ENCODE assay signal across 27 cellular contexts in the genomic region with DNA sequence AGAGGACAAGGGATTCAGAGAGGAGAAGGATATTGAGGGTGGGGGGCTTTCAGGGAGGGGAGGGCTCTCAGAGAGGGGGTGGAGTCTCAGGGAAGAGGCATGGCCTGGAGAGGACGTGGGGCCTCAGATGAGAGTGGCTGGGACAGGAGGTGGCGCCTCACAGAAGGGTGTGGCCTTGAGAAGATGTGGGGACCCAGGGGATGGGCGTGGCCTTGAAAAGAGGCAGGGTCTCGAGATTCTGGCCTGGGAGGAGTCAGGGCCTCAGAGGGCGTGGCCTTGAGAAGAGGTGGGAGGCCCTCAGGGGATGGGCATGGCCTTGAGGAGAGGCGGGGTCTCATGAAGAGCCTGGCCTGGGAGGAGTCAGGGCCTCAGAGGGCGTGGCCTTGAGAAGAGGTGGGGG. TPM values are rescaled to one million over a fixed set of nuclear protein-coding genes. Genes with fewer than 3 reads are reported as not detected.
DNase-seq lines count a peak whose midpoint lies in the region; ATAC-seq and TF ChIP-seq lines count a peak whose summit lies in the region.
"Had no signal": no experiment of that assay in that cellular context is flagged by ENCODE, and none has a peak within 500 bp of the region (broad histone marks: within the 10 kb centered on the region; RNA-seq: fewer than 3 reads in every experiment).

No MANE protein-coding gene starts in this region.

- no peak for TF ChIP-seq POLR2A in HCT116 (IDR thresholded peaks at IDR 0.05; ENCODE audit: borderline replicate concordance, extremely low read depth, insufficient read depth, insufficient read length)
- no peak for TF ChIP-seq POLR2A in spleen (IDR thresholded peaks at IDR 0.05)

- H3K4me3 Mint-ChIP-seq in activated CD8-positive, alpha-beta memory T cell treated with anti-CD3 and anti-CD28 coated beads, Interleukin-2, amount 10 ng/mL, durations not matched to agents 7 days and 5 days = no peak overlapping the region
- no peak overlapping the region for H3K4me3 Mint-ChIP-seq in activated T-helper 17 cell treated with anti-CD3 and anti-CD28 coated beads, Interleukin-2, amount 50 U/mL, for 72 hours
- H3K4me3 Mint-ChIP-seq in T-cell = no peak overlapping the region
- H3K4me3 Mint-ChIP-seq: CD4-positive, alpha-beta memory T cell; dendritic cell treated with granulocyte-macrophage colony-stimulating factor and Interleukin-4, amounts not matched to agents 40 ng/mL and 50 ng/mL, for 4 days; neural progenitor cell; T-helper 17 cell had no signal

- H3K27me3 ChIP-seq in HCT116 (ENCODE audit: insufficient read depth, low read length) (no peaks in the 10 kb centered on the region), spleen (replicated peaks in 1 of 7) (peaks cover 0 to 13% (median 0%) of the 10 kb centered on the region in 7 donors)
- H3K27me3 ChIP-seq: left lung, neural progenitor cell, tibial nerve had no signal

- H3K9me2 ChIP-seq in HCT116 (ENCODE audit: insufficient read depth) = no peaks in the 10 kb centered on the region
- H3K9me2 ChIP-seq: SK-N-SH had no signal

- ATAC-seq in activated CD8-positive, alpha-beta memory T cell treated with anti-CD3 and anti-CD28 coated beads, Interleukin-2, amount 10 ng/mL, durations not matched to agents 7 days and 5 days = peak; percentile 35
- ATAC-seq in HCT116 = peak; percentile 46
- peak; percentile 5 for ATAC-seq in activated T-helper 17 cell treated with anti-CD3 and anti-CD28 coated beads, Interleukin-2, amount 50 U/mL, for 72 hours (replicated peaks)
- no peak for ATAC-seq in esophagus mucosa
- ATAC-seq in T-cell (replicated peaks in 1 of 4) = no peak
- ATAC-seq: T-helper 17 cell had no signal

- 73 to 85% (median 77%) methylated on average over 5 to 7 of the region's 7 CpGs for WGBS in spleen, 5 donors

- H3K9me3 ChIP-seq in HCT116 (ENCODE audit: control insufficient read depth in 1 of 2, insufficient read depth in 1 of 2, low read depth in 1 of 2, low read length in 2 of 2) (no peaks in the 10 kb centered on the region), spleen (no peaks in the 10 kb centered on the region)
- H3K9me3 ChIP-seq: left lung, SK-N-SH, tibial nerve had no signal

- H3K9ac ChIP-seq in HCT116 (ENCODE audit: low read length) = no peak overlapping the region
- H3K9ac ChIP-seq: neural progenitor cell, parathyroid adenoma, SK-N-SH had no signal

- no peak overlapping the region for H3K4me3 ChIP-seq in HCT116 (replicated peaks in 1 of 2; ENCODE audit: low read depth in 1 of 2, low read length in 2 of 2)
- H3K4me3 ChIP-seq in spleen = no peak overlapping the region
- H3K4me3 ChIP-seq: left lung, neural progenitor cell, smooth muscle cell, tibial nerve had no signal

- no peak for TF ChIP-seq CTCF in HCT116 (IDR thresholded peaks at IDR 0.05 in 2 of 3, conservative IDR thresholded peaks at IDR 0.05 in 1 of 3; ENCODE audit: borderline replicate concordance in 1 of 3, insufficient read depth in 1 of 3, low read depth in 2 of 3, low read length in 2 of 3)
- TF ChIP-seq CTCF in spleen (IDR thresholded peaks at IDR 0.05 in 8 of 11, conservative IDR thresholded peaks at IDR 0.05 in 3 of 11) = no peak

- H3K27me3 Mint-ChIP-seq in activated CD8-positive, alpha-beta memory T cell treated with anti-CD3 and anti-CD28 coated beads, Interleukin-2, amount 10 ng/mL, durations not matched to agents 7 days and 5 days = no peaks in the 10 kb centered on the region
- no peaks in the 10 kb centered on the region for H3K27me3 Mint-ChIP-seq in activated T-helper 17 cell treated with anti-CD3 and anti-CD28 coated beads, Interleukin-2, amount 50 U/mL, for 72 hours
- no peaks in the 10 kb centered on the region for H3K27me3 Mint-ChIP-seq in T-cell
- H3K27me3 Mint-ChIP-seq: CD4-positive, alpha-beta memory T cell; T-helper 17 cell had no signal

- H3K79me2 ChIP-seq in HCT116 (ENCODE audit: insufficient read depth, low read length) = no peaks in the 10 kb centered on the region
- H3K79me2 ChIP-seq: parathyroid adenoma had no signal

- CTCF ChIA-PET in activated CD8-positive, alpha-beta memory T cell treated with anti-CD3 and anti-CD28 coated beads, Interleukin-2, amount 10 ng/mL, durations not matched to agents 7 days and 5 days (lab: Charles Lee) = no interaction called here
- CTCF ChIA-PET in HCT116 (lab: Charles Lee) (no interaction called here), T-cell (lab: Charles Lee) (no interaction called here)

- intact Hi-C loops in HCT116 (cut with micrococcal nuclease) = no loop called here
- intact Hi-C loops in spleen (cut with DNase I; ENCODE audit: low total_unique reads) = no loop called here

- H3K9me3 Mint-ChIP-seq in activated CD8-positive, alpha-beta memory T cell treated with anti-CD3 and anti-CD28 coated beads, Interleukin-2, amount 10 ng/mL, durations not matched to agents 7 days and 5 days (ENCODE audit: low read depth) = peaks cover 4% of the 10 kb centered on the region
- H3K9me3 Mint-ChIP-seq in activated T-helper 17 cell treated with anti-CD3 and anti-CD28 coated beads, Interleukin-2, amount 50 U/mL, for 72 hours = no peaks in the 10 kb centered on the region
- H3K9me3 Mint-ChIP-seq in T-cell = no peaks in the 10 kb centered on the region
- H3K9me3 Mint-ChIP-seq: CD4-positive, alpha-beta memory T cell had no signal

- H3K4me2 ChIP-seq in HCT116 (ENCODE audit: low read length) = no peak overlapping the region
- H3K4me2 ChIP-seq: neural progenitor cell, SK-N-SH, smooth muscle cell had no signal

- BruUV-seq in HCT116 (replicated peaks; lab: Mats Ljungman, UMichigan) = no TSS peak

- DNase-seq in activated CD8-positive, alpha-beta memory T cell treated with anti-CD3 and anti-CD28 coated beads, Interleukin-2, amount 10 ng/mL, durations not matched to agents 7 days and 5 days = no peak
- DNase-seq in activated CD8-positive, alpha-beta memory T cell treated with anti-CD3 and anti-CD28 coated beads, Interleukin-2, amount 50 U/mL, for 48 hours = no peak
- no peak for DNase-seq in HCT116 (ENCODE audit: low read depth, low spot score)
- peak; percentile 14 for DNase-seq in spleen
- no peak for DNase-seq in NCI-H2081 treated with DMSO at 0.1 percent for 48 hours (lab: John Stamatoyannopoulos, UW)
- DNase-seq in T-cell = no peak
- DNase-seq: activated CD4-positive, alpha-beta T cell treated with anti-CD3 and anti-CD28 coated beads for 1 hour; CD4-positive, alpha-beta memory T cell; central memory CD4-positive, alpha-beta T cell; erythroblast; glutamatergic neuron; left lung; MV-4-11; NCI-H1694; NCI-H2171; NCI-H510A treated with DMSO at 0.1 percent for 48 hours; SK-N-SH; T-helper 17 cell had no signal

- RAD21 ChIA-PET in HCT116 (lab: Charles Lee; ENCODE audit: low non-redundant PET in 1 of 2, low total read pairs in 2 of 2, uncharacterized antibody in 2 of 2, unreplicated experiment in 2 of 2) = no interaction called here

- peaks cover 12% of the 10 kb centered on the region for H3K4me1 Mint-ChIP-seq in activated CD8-positive, alpha-beta memory T cell treated with anti-CD3 and anti-CD28 coated beads, Interleukin-2, amount 10 ng/mL, durations not matched to agents 7 days and 5 days
- no peaks in the 10 kb centered on the region for H3K4me1 Mint-ChIP-seq in activated T-helper 17 cell treated with anti-CD3 and anti-CD28 coated beads, Interleukin-2, amount 50 U/mL, for 72 hours
- H3K4me1 Mint-ChIP-seq in T-cell = peaks cover 0 to 6% (median 0%) of the 10 kb centered on the region in 3 donors
- H3K4me1 Mint-ChIP-seq: neural progenitor cell had no signal

- no peak overlapping the region for H3K27ac Mint-ChIP-seq in activated CD8-positive, alpha-beta memory T cell treated with anti-CD3 and anti-CD28 coated beads, Interleukin-2, amount 10 ng/mL, durations not matched to agents 7 days and 5 days
- no peak overlapping the region for H3K27ac Mint-ChIP-seq in activated T-helper 17 cell treated with anti-CD3 and anti-CD28 coated beads, Interleukin-2, amount 50 U/mL, for 72 hours
- H3K27ac Mint-ChIP-seq in T-cell = no peak overlapping the region
- H3K27ac Mint-ChIP-seq: CD4-positive, alpha-beta memory T cell; dendritic cell treated with granulocyte-macrophage colony-stimulating factor and Interleukin-4, amounts not matched to agents 40 ng/mL and 50 ng/mL, for 4 days; neural progenitor cell; T-helper 17 cell had no signal

- TF ChIP-seq RAD21 in HCT116 (IDR thresholded peaks at IDR 0.05; ENCODE audit: low read depth) = no peak

- H3K4me1 ChIP-seq in HCT116 (ENCODE audit: control insufficient read depth in 1 of 2, insufficient read depth in 2 of 2, low read length in 2 of 2) = peaks cover 5 to 20% of the 10 kb centered on the region in 2 experiments
- H3K4me1 ChIP-seq in spleen = no peaks in the 10 kb centered on the region
- H3K4me1 ChIP-seq: left lung, neural progenitor cell, parathyroid adenoma, tibial nerve had no signal

- H2AFZ ChIP-seq in HCT116 (ENCODE audit: low read depth, low read length, poor library complexity, severe bottlenecking) = no peak overlapping the region
- H2AFZ ChIP-seq: neural progenitor cell, parathyroid adenoma had no signal

- H3K36me3 Mint-ChIP-seq in activated CD8-positive, alpha-beta memory T cell treated with anti-CD3 and anti-CD28 coated beads, Interleukin-2, amount 10 ng/mL, durations not matched to agents 7 days and 5 days = peaks cover 2% of the 10 kb centered on the region
- no peaks in the 10 kb centered on the region for H3K36me3 Mint-ChIP-seq in activated T-helper 17 cell treated with anti-CD3 and anti-CD28 coated beads, Interleukin-2, amount 50 U/mL, for 72 hours (ENCODE audit: low read depth)
- no peaks in the 10 kb centered on the region for H3K36me3 Mint-ChIP-seq in T-cell
- H3K36me3 Mint-ChIP-seq: CD4-positive, alpha-beta memory T cell; neural progenitor cell had no signal

- POLR2A ChIA-PET in HCT116 (lab: Charles Lee) = no interaction called here
- POLR2A ChIA-PET in T-cell (lab: Charles Lee) = no interaction called here

- no peak overlapping the region for H3K27ac ChIP-seq in HCT116 (ENCODE audit: low read depth, low read length)
- H3K27ac ChIP-seq in spleen = no peak overlapping the region
- H3K27ac ChIP-seq: left lung, neural progenitor cell, parathyroid adenoma, tibial nerve had no signal

- no peaks in the 10 kb centered on the region for H3K36me3 ChIP-seq in HCT116 (ENCODE audit: control insufficient read depth in 1 of 2, insufficient read depth in 2 of 2, low read length in 2 of 2)
- H3K36me3 ChIP-seq in spleen = no peaks in the 10 kb centered on the region
- H3K36me3 ChIP-seq: neural progenitor cell had no signal

- H4K20me1 ChIP-seq in HCT116 (ENCODE audit: insufficient read depth) = no peaks in the 10 kb centered on the region

RNA-seq across cellular contexts. Expression of gene TNFSF14, which starts 23.7 kb away (rescaled TPM):
- total RNA-seq in activated CD8-positive, alpha-beta memory T cell treated with anti-CD3 and anti-CD28 coated beads, Interleukin-2, amount 10 ng/mL, durations not matched to agents 7 days and 5 days = 10 to 100 TPM; 31.1 to 55.9 TPM
- 0.22 TPM for total RNA-seq in HCT116 (2021; ENCODE audit: unreplicated experiment)
- 0.03 TPM in 1 of 2 replicates, not detected in the other for polyA plus RNA-seq in HCT116 (2012)
- 10 to 100 TPM; 13.5 to 48.5 TPM for total RNA-seq in activated T-helper 17 cell treated with anti-CD3 and anti-CD28 coated beads, Interleukin-2, amount 50 U/mL, for 72 hours
- 10 to 100 TPM in 2 of 7 donors, 1 to 10 TPM in 5; 5.2 to 10.6 (median 8.2) TPM for total RNA-seq in spleen
- 1 to 10 TPM in 2 of 3 donors, under 1 TPM in 1; 0.41 to 1.6 (median 1.1) TPM for polyA plus RNA-seq in spleen
- 0.28 TPM for total RNA-seq in esophagus mucosa
- total RNA-seq in T-cell = 10 to 100 TPM in 3 of 5 donors, 1 to 10 TPM in 2; 1.9 to 22.6 (median 12.7) TPM
- total RNA-seq: A673, myocyte, smooth muscle cell had no signal
- polyA plus RNA-seq: SK-N-SH, smooth muscle cell had no signal

RNA-seq across cellular contexts. Expression of gene C3, which starts 26.8 kb away (rescaled TPM):
- 1 to 10 TPM in 1 of 2 experiments, under 1 TPM in 1; 0.67 to 1.0 TPM for total RNA-seq in activated CD8-positive, alpha-beta memory T cell treated with anti-CD3 and anti-CD28 coated beads, Interleukin-2, amount 10 ng/mL, durations not matched to agents 7 days and 5 days
- total RNA-seq in HCT116 (2021; ENCODE audit: unreplicated experiment) (7.0 TPM), spleen (10 to 100 TPM in 4 of 7 donors, 1 to 10 TPM in 3; 5.8 to 68.1 (median 19.7) TPM), esophagus mucosa (65.0 TPM), T-cell (10 to 100 TPM in 1 of 5 donors, 1 to 10 TPM in 3, not detected in 1; 1.1 to 10.6 (median 7.6) TPM)
- polyA plus RNA-seq in HCT116 (2012) = 1.6 and 2.1 TPM in 2 replicates
- 1 to 10 TPM in 1 of 2 donors, under 1 TPM in 1; 0.99 to 4.3 TPM for total RNA-seq in activated T-helper 17 cell treated with anti-CD3 and anti-CD28 coated beads, Interleukin-2, amount 50 U/mL, for 72 hours
- polyA plus RNA-seq in spleen = 100 to 1,000 TPM in 1 of 3 donors, 10 to 100 TPM in 2; 31.0 to 182 (median 34.1) TPM
- polyA plus RNA-seq: CD4-positive, alpha-beta memory T cell had no signal

RNA-seq across cellular contexts. Expression of gene GPR108, which starts 43.7 kb away (rescaled TPM):
- 100 to 1,000 TPM in 1 of 2 experiments, 10 to 100 TPM in 1; 77.2 to 100 TPM for total RNA-seq in activated CD8-positive, alpha-beta memory T cell treated with anti-CD3 and anti-CD28 coated beads, Interleukin-2, amount 10 ng/mL, durations not matched to agents 7 days and 5 days
- total RNA-seq in HCT116 (2021; ENCODE audit: unreplicated experiment) = 75.0 TPM
- 89.6 and 104 TPM in 2 replicates for polyA plus RNA-seq in HCT116 (2012)
- 10 to 100 TPM; 49.8 to 64.7 TPM for total RNA-seq in activated T-helper 17 cell treated with anti-CD3 and anti-CD28 coated beads, Interleukin-2, amount 50 U/mL, for 72 hours
- total RNA-seq in spleen = 10 to 100 TPM; 35.4 to 75.0 (median 56.0) TPM
- polyA plus RNA-seq in spleen = 100 to 1,000 TPM in 1 of 3 donors, 10 to 100 TPM in 2; 66.9 to 102 (median 91.8) TPM
- 65.9 TPM for total RNA-seq in esophagus mucosa
- 10 to 100 TPM; 51.8 to 83.3 (median 58.4) TPM for total RNA-seq in T-cell

RNA-seq across cellular contexts. Expression of gene TRIP10, which starts 45.8 kb away (rescaled TPM):
- total RNA-seq in activated CD8-positive, alpha-beta memory T cell treated with anti-CD3 and anti-CD28 coated beads, Interleukin-2, amount 10 ng/mL, durations not matched to agents 7 days and 5 days = 10 to 100 TPM; 13.7 to 22.2 TPM
- total RNA-seq in HCT116 (2021; ENCODE audit: unreplicated experiment) (111 TPM), spleen (10 to 100 TPM; 25.4 to 50.3 (median 32.1) TPM), esophagus mucosa (129 TPM), T-cell (1 to 10 TPM; 2.6 to 8.7 (median 7.3) TPM)
- 109 and 120 TPM in 2 replicates for polyA plus RNA-seq in HCT116 (2012)
- 10 to 100 TPM; 38.0 to 99.4 TPM for total RNA-seq in activated T-helper 17 cell treated with anti-CD3 and anti-CD28 coated beads, Interleukin-2, amount 50 U/mL, for 72 hours
- polyA plus RNA-seq in spleen = 10 to 100 TPM; 17.2 to 58.2 (median 36.1) TPM

Comparison
In these comparisons a context has a peak if more than half of its experiments do, and no peak if none do; other contexts are left out.
1. ATAC-seq: peak in activated CD8-positive, alpha-beta memory T cell treated with anti-CD3 and anti-CD28 coated beads, Interleukin-2, amount 10 ng/mL, durations not matched to agents 7 days and 5 days (single experiment), HCT116 (single experiment) and activated T-helper 17 cell treated with anti-CD3 and anti-CD28 coated beads, Interleukin-2, amount 50 U/mL, for 72 hours (single experiment); none in esophagus mucosa (single experiment) and T-cell (0 of 4).